Comparison of ENCODE assay signal across 8 cellular contexts in genomic region chr1:197146108-197147095, GRCh38. TPM values are rescaled to one million over a fixed set of nuclear protein-coding genes. Genes with fewer than 3 reads are reported as not detected.
DNase-seq lines count a peak whose midpoint lies in the region; ATAC-seq, FAIRE-seq and TF ChIP-seq lines count a peak whose summit lies in the region.

TSS of gene ASPM (minus strand) at chr1:197146669. CDS start at chr1:197146437, 232 bp downstream.

- H3K4me3 ChIP-seq in BE2C (ENCODE audit: low read depth, low read length) (peak within 1 kb of the TSS; percentile 95), kidney epithelial cell (ENCODE audit: low read depth, low read length) (peak within 1 kb of the TSS; percentile 78)

- H3K9me3 ChIP-seq in BE2C: no peaks in the 10 kb centered on the region

- DNase-seq in BE2C (peak; percentile 97), GM19240 (ENCODE audit: insufficient read length, low spot score) (peak; percentile 55), NCI-H524 (lab: John Stamatoyannopoulos, UW) (peak; percentile 84 to 90), kidney epithelial cell (ENCODE audit: low read depth) (peak; percentile 83)
- peak; percentile 87 to 91 for DNase-seq in activated CD4-positive, alpha-beta T cell treated with anti-CD3 and anti-CD28 coated beads for 24 hours (ENCODE audit: low read depth in 2 of 2)
- DNase-seq in stimulated activated CD4-positive, alpha-beta T cell treated with anti-CD3 and anti-CD28 coated beads, Interleukin-15, amount 100 ng/mL, for 48 hours (ENCODE audit: low read depth in 2 of 2): peak; percentile 91 to 93

- TF ChIP-seq CTCF in BE2C (IDR thresholded peaks at IDR 0.05; ENCODE audit: low read depth, low read length) (no peak), kidney epithelial cell (IDR thresholded peaks at IDR 0.05; ENCODE audit: insufficient read depth, low read length, poor library complexity, severe bottlenecking) (no peak)

- peak; percentile 96 for ATAC-seq in HG03457 (IDR thresholded peaks at IDR 0.05; ENCODE audit: unreplicated experiment)

- H3K4me1 ChIP-seq in BE2C: no peaks in the 10 kb centered on the region

- H3K36me3 ChIP-seq in BE2C (peaks cover 23% of the 10 kb centered on the region), kidney epithelial cell (ENCODE audit: control insufficient read depth, insufficient read depth, low read length) (no peaks in the 10 kb centered on the region)

- H3K27me3 ChIP-seq in BE2C: no peaks in the 10 kb centered on the region
- H3K27me3 ChIP-seq in kidney epithelial cell (ENCODE audit: control insufficient read depth, insufficient read depth, low read length): no peaks in the 10 kb centered on the region

- FAIRE-seq in colon (lab: Jason Lieb, UNC): peak; percentile 53

RNA-seq across cellular contexts. Expression of gene ASPM, which starts in this region (rescaled TPM):
- 3.2 TPM for polyA plus RNA-seq in BE2C (2012; ENCODE audit: insufficient read depth, insufficient read length, low read depth)
- total RNA-seq in kidney epithelial cell: 3.7 and 4.5 TPM in 2 replicates

Comparison
In these comparisons a context has a peak if more than half of its experiments do, and no peak if none do; other contexts are left out.
1. Peak in every context shown above with its lines: DNase-seq, ATAC-seq and H3K4me3 ChIP-seq.